In the genomic region with DNA sequence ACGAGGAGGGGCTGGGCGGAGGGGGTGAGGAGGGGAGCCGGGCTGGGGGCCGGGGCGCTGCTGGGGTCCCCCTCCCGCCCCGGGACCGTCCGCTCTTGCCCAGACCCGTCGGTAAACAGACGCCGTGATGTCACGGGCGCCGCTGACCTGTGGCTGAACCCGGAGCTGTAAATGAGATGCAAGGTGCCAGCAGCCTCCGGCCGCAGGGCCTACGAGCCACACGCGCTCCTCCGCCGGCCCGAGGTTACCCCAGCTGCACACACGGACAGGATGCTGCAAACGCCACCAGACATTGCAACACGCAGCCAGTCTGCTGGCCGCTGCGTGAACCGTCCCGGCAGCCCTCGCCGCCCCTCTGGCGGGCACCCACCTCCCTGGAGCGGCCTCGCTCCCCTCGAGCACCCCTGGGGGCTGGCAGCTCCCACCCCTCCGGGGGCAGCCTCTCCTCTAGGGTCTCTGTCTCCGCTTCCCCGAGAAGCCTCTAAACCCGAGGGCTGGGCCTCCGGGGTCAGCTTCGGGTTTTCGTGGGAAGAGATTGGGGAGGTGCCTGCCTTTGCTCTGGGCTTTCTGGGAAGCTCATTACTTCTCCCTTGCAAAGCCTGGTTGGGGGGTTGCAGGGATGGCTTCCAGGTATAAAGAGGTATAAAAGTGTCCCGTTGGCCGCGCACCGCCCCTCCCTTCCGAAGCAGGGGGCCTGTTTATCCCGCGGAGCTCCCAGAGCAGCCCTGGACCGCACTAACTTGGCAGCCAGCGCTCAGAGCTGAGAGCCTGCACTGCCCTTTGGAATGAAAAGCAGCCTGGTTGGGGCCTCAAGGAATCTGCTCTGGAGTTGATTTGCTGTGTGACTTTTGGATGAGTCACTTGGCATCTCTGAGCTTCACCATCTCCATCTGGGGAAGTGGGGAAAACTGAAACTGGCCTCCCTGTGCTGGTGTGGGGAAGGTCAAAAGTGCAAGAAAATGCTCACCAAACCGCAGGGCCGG, we compare ENCODE assay signal across 1 cellular context.
A peak's percentile ranks its signal among the peaks of the same experiment; 100 is the strongest.
TF ChIP-seq lines count a peak whose summit lies in the region.

No MANE protein-coding gene starts in this region.

TF ChIP-seq in H1, 55 proteins besides CTCF, POLR2A, EP300 and RAD21 (continued from another document):
- TF ChIP-seq, protein P1, sequence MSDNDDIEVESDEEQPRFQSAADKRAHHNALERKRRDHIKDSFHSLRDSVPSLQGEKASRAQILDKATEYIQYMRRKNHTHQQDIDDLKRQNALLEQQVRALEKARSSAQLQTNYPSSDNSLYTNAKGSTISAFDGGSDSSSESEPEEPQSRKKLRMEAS (IDR thresholded peaks at IDR 0.05), result peak; percentile 79
- TF ChIP-seq CREB1 (IDR thresholded peaks at IDR 0.05) (peak; percentile 64; the same call in 1 of the 2 replicates), SIN3A (conservative IDR thresholded peaks at IDR 0.05 in 1 of 2, IDR thresholded peaks at IDR 0.05 in 1 of 2; ENCODE audit: low read depth in 1 of 2, low read length in 2 of 2) (peak; percentile 35 to 39; a peak in 1 of 4 replicates), CEBPB (IDR thresholded peaks at IDR 0.05; ENCODE audit: low read depth, low read length) (peak; percentile 87), BCL11A (IDR thresholded peaks at IDR 0.05; ENCODE audit: low read depth in 2 of 2, low read length in 2 of 2) (no peak), TAF7 (optimal IDR thresholded peaks at IDR 0.05; ENCODE audit: borderline replicate concordance, low read depth, low read length) (no peak)
